In genomic region chr22:48053973-48054372, GRCh38 we compare ENCODE assay signal across 24 cellular contexts.
"Had no signal": no experiment of that assay in that cellular context is flagged by ENCODE, and none has a peak within 500 bp of the region (broad histone marks: within the 10 kb centered on the region; RNA-seq: fewer than 3 reads in every experiment).

No MANE protein-coding gene starts in this region.

- DNase-seq: cortex of kidney; effector CD4-positive, alpha-beta T cell; foreskin fibroblast; gastrocnemius medialis; heart right ventricle; hippocampal formation; mesenchymal stem cell; midbrain; naive thymus-derived CD4-positive, alpha-beta T cell; ovary; psoas muscle; right cardiac atrium; sigmoid colon; stimulated activated CD4-positive, alpha-beta T cell treated with anti-CD3 and anti-CD28 coated beads, Interleukin-4, amount 100 ng/mL, for 4 hours; stimulated activated naive CD8-positive, alpha-beta T cell treated with anti-CD3 and anti-CD28 coated beads, Interleukin-15, Interleukin-2, amounts not matched to agents 100 U/mL and 50 U/mL, for 24 hours; substantia nigra; testis; tibial artery had no signal

- H3K27me3 ChIP-seq: neural progenitor cell, ovary, testis, vagina had no signal

- ATAC-seq: esophagus mucosa; gastrocnemius medialis; heart right ventricle; naive thymus-derived CD4-positive, alpha-beta T cell; psoas muscle; right cardiac atrium; stimulated activated memory B cell treated with anti-CD40 and anti-IgM and Interleukin-4, amounts not matched to agents 10 μg/mL and 1 μg/mL and 100 μg/mL, for 72 hours; stimulated activated naive CD8-positive, alpha-beta T cell treated with anti-CD3 and anti-CD28 coated beads, Interleukin-15, Interleukin-2, amounts not matched to agents 100 U/mL and 50 U/mL, for 24 hours had no signal

- H3K27ac ChIP-seq: epithelial cell of prostate, gastrocnemius medialis, heart right ventricle, neural progenitor cell, ovary, psoas muscle, sigmoid colon, testis, tibial artery, vagina had no signal

- H3K4me3 Mint-ChIP-seq: naive thymus-derived CD4-positive, alpha-beta T cell; nephron; neural progenitor cell; stimulated activated memory B cell treated with anti-CD40 and anti-IgM and Interleukin-4, amounts not matched to agents 10 μg/mL and 1 μg/mL and 100 μg/mL, for 72 hours had no signal

- H3K9ac ChIP-seq: neural progenitor cell had no signal

- H3K4me1 Mint-ChIP-seq: naive thymus-derived CD4-positive, alpha-beta T cell had no signal

- H3K27ac Mint-ChIP-seq: naive thymus-derived CD4-positive, alpha-beta T cell; nephron; neural progenitor cell; stimulated activated memory B cell treated with anti-CD40 and anti-IgM and Interleukin-4, amounts not matched to agents 10 μg/mL and 1 μg/mL and 100 μg/mL, for 72 hours had no signal

- H2AFZ ChIP-seq: neural progenitor cell had no signal

- H3K36me3 Mint-ChIP-seq: naive thymus-derived CD4-positive, alpha-beta T cell; neural progenitor cell; stimulated activated memory B cell treated with anti-CD40 and anti-IgM and Interleukin-4, amounts not matched to agents 10 μg/mL and 1 μg/mL and 100 μg/mL, for 72 hours had no signal

- H3K9me3 ChIP-seq: gastrocnemius medialis, ovary, psoas muscle, sigmoid colon, testis, vagina had no signal

- H3K4me1 ChIP-seq: gastrocnemius medialis, heart right ventricle, neural progenitor cell, psoas muscle, sigmoid colon, testis, tibial artery, vagina had no signal

- H3K4me2 ChIP-seq: neural progenitor cell had no signal

- H3K9me3 Mint-ChIP-seq: naive thymus-derived CD4-positive, alpha-beta T cell; neural progenitor cell; stimulated activated memory B cell treated with anti-CD40 and anti-IgM and Interleukin-4, amounts not matched to agents 10 μg/mL and 1 μg/mL and 100 μg/mL, for 72 hours had no signal
